1 cellular context compared by ENCODE assay signal in the genomic region with DNA sequence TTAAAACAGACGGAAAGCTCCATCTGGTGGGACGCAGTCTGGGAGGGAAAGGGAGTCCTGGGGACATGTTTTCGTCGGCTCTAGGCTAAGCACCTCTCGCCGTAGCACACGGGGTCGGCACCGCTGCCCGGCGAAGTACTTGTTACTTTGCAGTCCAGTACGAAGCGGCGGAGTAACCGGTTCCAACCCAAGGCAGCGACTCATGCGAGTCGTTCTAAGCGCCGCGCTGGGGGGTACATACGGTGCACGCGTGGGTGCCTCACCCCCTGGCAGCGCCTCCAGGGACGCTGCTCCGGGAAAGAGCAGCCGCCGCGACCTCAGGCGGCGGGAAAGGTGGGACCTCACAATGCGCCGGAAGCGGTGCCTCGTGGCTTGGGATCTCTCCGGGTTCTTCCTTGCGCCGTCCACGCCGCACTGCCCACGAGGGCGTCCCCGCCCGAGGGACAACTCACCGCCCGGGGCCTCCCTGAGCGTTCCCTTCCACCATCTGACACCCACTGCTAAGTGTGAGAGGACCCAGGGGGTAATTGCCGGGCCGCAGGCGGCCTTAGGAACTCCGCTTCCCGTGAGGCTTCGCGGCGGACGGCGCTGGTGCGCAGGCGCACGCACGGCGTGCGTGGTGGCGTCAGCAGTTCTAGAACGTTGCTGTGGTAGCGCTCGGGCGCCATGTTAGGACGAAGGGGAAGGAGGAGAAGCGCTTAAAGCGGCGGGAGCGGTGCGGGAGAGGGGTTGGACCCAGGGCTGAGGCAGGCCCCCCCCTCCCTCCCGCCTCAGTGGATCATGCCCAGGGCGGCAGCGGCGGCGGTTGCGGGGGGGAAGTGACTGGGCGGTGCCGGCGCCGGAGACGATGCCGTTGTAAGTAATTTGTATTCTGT.
TF ChIP-seq lines count a peak whose summit lies in the region.

A gene (plus strand): TSS at position 637 of the 875 bp plus-strand sequence. CDS start 211 bp downstream, at position 848.

TF ChIP-seq in K562, 482 proteins besides CTCF, POLR2A, EP300 and RAD21 (continued from another document and continues in another):
- TF ChIP-seq, protein P1, sequence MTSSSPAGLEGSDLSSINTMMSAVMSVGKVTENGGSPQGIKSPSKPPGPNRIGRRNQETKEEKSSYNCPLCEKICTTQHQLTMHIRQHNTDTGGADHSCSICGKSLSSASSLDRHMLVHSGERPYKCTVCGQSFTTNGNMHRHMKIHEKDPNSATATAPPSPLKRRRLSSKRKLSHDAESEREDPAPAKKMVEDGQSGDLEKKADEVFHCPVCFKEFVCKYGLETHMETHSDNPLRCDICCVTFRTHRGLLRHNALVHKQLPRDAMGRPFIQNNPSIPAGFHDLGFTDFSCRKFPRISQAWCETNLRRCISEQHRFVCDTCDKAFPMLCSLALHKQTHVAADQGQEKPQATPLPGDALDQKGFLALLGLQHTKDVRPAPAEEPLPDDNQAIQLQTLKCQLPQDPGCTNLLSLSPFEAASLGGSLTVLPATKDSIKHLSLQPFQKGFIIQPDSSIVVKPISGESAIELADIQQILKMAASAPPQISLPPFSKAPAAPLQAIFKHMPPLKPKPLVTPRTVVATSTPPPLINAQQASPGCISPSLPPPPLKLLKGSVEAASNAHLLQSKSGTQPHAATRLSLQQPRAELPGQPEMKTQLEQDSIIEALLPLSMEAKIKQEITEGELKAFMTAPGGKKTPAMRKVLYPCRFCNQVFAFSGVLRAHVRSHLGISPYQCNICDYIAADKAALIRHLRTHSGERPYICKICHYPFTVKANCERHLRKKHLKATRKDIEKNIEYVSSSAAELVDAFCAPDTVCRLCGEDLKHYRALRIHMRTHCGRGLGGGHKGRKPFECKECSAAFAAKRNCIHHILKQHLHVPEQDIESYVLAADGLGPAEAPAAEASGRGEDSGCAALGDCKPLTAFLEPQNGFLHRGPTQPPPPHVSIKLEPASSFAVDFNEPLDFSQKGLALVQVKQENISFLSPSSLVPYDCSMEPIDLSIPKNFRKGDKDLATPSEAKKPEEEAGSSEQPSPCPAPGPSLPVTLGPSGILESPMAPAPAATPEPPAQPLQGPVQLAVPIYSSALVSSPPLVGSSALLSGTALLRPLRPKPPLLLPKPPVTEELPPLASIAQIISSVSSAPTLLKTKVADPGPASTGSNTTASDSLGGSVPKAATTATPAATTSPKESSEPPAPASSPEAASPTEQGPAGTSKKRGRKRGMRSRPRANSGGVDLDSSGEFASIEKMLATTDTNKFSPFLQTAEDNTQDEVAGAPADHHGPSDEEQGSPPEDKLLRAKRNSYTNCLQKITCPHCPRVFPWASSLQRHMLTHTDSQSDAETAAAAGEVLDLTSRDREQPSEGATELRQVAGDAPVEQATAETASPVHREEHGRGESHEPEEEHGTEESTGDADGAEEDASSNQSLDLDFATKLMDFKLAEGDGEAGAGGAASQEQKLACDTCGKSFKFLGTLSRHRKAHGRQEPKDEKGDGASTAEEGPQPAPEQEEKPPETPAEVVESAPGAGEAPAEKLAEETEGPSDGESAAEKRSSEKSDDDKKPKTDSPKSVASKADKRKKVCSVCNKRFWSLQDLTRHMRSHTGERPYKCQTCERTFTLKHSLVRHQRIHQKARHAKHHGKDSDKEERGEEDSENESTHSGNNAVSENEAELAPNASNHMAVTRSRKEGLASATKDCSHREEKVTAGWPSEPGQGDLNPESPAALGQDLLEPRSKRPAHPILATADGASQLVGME (CRISPR knock-in tag; IDR thresholded peaks at IDR 0.05) = no peak
- TF ChIP-seq, protein P2, sequence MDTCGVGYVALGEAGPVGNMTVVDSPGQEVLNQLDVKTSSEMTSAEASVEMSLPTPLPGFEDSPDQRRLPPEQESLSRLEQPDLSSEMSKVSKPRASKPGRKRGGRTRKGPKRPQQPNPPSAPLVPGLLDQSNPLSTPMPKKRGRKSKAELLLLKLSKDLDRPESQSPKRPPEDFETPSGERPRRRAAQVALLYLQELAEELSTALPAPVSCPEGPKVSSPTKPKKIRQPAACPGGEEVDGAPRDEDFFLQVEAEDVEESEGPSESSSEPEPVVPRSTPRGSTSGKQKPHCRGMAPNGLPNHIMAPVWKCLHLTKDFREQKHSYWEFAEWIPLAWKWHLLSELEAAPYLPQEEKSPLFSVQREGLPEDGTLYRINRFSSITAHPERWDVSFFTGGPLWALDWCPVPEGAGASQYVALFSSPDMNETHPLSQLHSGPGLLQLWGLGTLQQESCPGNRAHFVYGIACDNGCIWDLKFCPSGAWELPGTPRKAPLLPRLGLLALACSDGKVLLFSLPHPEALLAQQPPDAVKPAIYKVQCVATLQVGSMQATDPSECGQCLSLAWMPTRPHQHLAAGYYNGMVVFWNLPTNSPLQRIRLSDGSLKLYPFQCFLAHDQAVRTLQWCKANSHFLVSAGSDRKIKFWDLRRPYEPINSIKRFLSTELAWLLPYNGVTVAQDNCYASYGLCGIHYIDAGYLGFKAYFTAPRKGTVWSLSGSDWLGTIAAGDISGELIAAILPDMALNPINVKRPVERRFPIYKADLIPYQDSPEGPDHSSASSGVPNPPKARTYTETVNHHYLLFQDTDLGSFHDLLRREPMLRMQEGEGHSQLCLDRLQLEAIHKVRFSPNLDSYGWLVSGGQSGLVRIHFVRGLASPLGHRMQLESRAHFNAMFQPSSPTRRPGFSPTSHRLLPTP (IDR thresholded peaks at IDR 0.05; ENCODE audit: borderline replicate concordance, extremely low read depth, insufficient read length) = no peak
- TF ChIP-seq GATA2 (CRISPR knock-in tag; IDR thresholded peaks at IDR 0.05) (no peak), CREB1 (IDR thresholded peaks at IDR 0.05) (peak; percentile 73), CREB1 (CRISPR knock-in tag; IDR thresholded peaks at IDR 0.05) (peak; percentile 53; the same call in 1 of the 2 replicates), JUNB (CRISPR knock-in tag; conservative IDR thresholded peaks at IDR 0.05) (no peak), GTF2F1 (IDR thresholded peaks at IDR 0.05; ENCODE audit: low read depth, low read length) (peak; percentile 86), SNRNP70 (optimal IDR thresholded peaks at IDR 0.05; ENCODE audit: low read depth, low read length) (no peak), ARID1B (IDR thresholded peaks at IDR 0.05) (no peak), ZNF586 (CRISPR knock-in tag; conservative IDR thresholded peaks at IDR 0.05) (no peak), SIN3A (IDR thresholded peaks at IDR 0.05; ENCODE audit: borderline replicate concordance in 2 of 2, control insufficient read depth in 1 of 2, low read depth in 2 of 2, low read length in 2 of 2) (peak in 1 of 2 experiments; percentile 44; a peak in 1 of 4 replicates), CBFA2T3 (IDR thresholded peaks at IDR 0.05) (no peak), KAT7 (CRISPR knock-in tag; IDR thresholded peaks at IDR 0.05; ENCODE audit: borderline replicate concordance) (no peak), ZNF717 (CRISPR knock-in tag; IDR thresholded peaks at IDR 0.05) (no peak), HDAC1 (IDR thresholded peaks at IDR 0.05) (peak in 1 of 2 experiments; percentile 82; a peak in 1 of 4 replicates), POLR3A (IDR thresholded peaks at IDR 0.05; ENCODE audit: borderline replicate concordance, extremely low read depth, insufficient read depth, insufficient read length) (no peak), TAF7 (tag; IDR thresholded peaks at IDR 0.05) (no peak), MTA2 (IDR thresholded peaks at IDR 0.05; ENCODE audit: low read depth) (no peak), MTA1 (IDR thresholded peaks at IDR 0.05; ENCODE audit: borderline replicate concordance) (peak; percentile 49; the same call in 1 of the 2 replicates), PRMT5 (CRISPR knock-in tag; IDR thresholded peaks at IDR 0.05) (no peak), ETV5 (CRISPR knock-in tag; IDR thresholded peaks at IDR 0.05; ENCODE audit: low read depth) (peak; percentile 77; the same call in 1 of the 2 replicates), EHMT2 (IDR thresholded peaks at IDR 0.05) (no peak), ZNF764 (CRISPR knock-in tag; IDR thresholded peaks at IDR 0.05; ENCODE audit: low read depth) (no peak), GTF2E2 (tag; IDR thresholded peaks at IDR 0.05) (peak; percentile 65; the same call in 1 of the 2 replicates)
- TF ChIP-seq, protein P3, sequence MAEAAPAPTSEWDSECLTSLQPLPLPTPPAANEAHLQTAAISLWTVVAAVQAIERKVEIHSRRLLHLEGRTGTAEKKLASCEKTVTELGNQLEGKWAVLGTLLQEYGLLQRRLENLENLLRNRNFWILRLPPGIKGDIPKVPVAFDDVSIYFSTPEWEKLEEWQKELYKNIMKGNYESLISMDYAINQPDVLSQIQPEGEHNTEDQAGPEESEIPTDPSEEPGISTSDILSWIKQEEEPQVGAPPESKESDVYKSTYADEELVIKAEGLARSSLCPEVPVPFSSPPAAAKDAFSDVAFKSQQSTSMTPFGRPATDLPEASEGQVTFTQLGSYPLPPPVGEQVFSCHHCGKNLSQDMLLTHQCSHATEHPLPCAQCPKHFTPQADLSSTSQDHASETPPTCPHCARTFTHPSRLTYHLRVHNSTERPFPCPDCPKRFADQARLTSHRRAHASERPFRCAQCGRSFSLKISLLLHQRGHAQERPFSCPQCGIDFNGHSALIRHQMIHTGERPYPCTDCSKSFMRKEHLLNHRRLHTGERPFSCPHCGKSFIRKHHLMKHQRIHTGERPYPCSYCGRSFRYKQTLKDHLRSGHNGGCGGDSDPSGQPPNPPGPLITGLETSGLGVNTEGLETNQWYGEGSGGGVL (CRISPR knock-in tag; IDR thresholded peaks at IDR 0.05) = no peak
- TF ChIP-seq, protein P4, sequence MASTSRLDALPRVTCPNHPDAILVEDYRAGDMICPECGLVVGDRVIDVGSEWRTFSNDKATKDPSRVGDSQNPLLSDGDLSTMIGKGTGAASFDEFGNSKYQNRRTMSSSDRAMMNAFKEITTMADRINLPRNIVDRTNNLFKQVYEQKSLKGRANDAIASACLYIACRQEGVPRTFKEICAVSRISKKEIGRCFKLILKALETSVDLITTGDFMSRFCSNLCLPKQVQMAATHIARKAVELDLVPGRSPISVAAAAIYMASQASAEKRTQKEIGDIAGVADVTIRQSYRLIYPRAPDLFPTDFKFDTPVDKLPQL (IDR thresholded peaks at IDR 0.05; ENCODE audit: extremely low read depth, insufficient read length) = no peak
- TF ChIP-seq, protein P5, sequence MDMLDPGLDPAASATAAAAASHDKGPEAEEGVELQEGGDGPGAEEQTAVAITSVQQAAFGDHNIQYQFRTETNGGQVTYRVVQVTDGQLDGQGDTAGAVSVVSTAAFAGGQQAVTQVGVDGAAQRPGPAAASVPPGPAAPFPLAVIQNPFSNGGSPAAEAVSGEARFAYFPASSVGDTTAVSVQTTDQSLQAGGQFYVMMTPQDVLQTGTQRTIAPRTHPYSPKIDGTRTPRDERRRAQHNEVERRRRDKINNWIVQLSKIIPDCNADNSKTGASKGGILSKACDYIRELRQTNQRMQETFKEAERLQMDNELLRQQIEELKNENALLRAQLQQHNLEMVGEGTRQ (CRISPR knock-in tag; IDR thresholded peaks at IDR 0.05) = no peak
- TF ChIP-seq, protein P6, sequence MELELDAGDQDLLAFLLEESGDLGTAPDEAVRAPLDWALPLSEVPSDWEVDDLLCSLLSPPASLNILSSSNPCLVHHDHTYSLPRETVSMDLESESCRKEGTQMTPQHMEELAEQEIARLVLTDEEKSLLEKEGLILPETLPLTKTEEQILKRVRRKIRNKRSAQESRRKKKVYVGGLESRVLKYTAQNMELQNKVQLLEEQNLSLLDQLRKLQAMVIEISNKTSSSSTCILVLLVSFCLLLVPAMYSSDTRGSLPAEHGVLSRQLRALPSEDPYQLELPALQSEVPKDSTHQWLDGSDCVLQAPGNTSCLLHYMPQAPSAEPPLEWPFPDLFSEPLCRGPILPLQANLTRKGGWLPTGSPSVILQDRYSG (tag; conservative IDR thresholded peaks at IDR 0.05; ENCODE audit: low read depth) = no peak
- TF ChIP-seq, protein P7, sequence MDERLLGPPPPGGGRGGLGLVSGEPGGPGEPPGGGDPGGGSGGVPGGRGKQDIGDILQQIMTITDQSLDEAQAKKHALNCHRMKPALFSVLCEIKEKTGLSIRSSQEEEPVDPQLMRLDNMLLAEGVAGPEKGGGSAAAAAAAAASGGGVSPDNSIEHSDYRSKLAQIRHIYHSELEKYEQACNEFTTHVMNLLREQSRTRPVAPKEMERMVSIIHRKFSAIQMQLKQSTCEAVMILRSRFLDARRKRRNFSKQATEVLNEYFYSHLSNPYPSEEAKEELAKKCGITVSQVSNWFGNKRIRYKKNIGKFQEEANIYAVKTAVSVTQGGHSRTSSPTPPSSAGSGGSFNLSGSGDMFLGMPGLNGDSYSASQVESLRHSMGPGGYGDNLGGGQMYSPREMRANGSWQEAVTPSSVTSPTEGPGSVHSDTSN (CRISPR knock-in tag; IDR thresholded peaks at IDR 0.05; ENCODE audit: low read depth) = no peak
- TF ChIP-seq, protein P7 (tag; conservative IDR thresholded peaks at IDR 0.05; ENCODE audit: low read depth) = no peak
- TF ChIP-seq, protein P8, sequence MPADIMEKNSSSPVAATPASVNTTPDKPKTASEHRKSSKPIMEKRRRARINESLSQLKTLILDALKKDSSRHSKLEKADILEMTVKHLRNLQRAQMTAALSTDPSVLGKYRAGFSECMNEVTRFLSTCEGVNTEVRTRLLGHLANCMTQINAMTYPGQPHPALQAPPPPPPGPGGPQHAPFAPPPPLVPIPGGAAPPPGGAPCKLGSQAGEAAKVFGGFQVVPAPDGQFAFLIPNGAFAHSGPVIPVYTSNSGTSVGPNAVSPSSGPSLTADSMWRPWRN (IDR thresholded peaks at IDR 0.05; ENCODE audit: low read depth) = no peak
- TF ChIP-seq, protein P9, sequence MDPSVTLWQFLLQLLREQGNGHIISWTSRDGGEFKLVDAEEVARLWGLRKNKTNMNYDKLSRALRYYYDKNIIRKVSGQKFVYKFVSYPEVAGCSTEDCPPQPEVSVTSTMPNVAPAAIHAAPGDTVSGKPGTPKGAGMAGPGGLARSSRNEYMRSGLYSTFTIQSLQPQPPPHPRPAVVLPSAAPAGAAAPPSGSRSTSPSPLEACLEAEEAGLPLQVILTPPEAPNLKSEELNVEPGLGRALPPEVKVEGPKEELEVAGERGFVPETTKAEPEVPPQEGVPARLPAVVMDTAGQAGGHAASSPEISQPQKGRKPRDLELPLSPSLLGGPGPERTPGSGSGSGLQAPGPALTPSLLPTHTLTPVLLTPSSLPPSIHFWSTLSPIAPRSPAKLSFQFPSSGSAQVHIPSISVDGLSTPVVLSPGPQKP (CRISPR knock-in tag; IDR thresholded peaks at IDR 0.05) = no peak
- TF ChIP-seq, protein P10, sequence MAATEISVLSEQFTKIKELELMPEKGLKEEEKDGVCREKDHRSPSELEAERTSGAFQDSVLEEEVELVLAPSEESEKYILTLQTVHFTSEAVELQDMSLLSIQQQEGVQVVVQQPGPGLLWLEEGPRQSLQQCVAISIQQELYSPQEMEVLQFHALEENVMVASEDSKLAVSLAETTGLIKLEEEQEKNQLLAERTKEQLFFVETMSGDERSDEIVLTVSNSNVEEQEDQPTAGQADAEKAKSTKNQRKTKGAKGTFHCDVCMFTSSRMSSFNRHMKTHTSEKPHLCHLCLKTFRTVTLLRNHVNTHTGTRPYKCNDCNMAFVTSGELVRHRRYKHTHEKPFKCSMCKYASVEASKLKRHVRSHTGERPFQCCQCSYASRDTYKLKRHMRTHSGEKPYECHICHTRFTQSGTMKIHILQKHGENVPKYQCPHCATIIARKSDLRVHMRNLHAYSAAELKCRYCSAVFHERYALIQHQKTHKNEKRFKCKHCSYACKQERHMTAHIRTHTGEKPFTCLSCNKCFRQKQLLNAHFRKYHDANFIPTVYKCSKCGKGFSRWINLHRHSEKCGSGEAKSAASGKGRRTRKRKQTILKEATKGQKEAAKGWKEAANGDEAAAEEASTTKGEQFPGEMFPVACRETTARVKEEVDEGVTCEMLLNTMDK (IDR thresholded peaks at IDR 0.05; ENCODE audit: borderline replicate concordance, insufficient read depth, low read depth, low read length, poor library complexity, severe bottlenecking) = no peak
